ENCODE assay signal across 8 cellular contexts in the genomic region with DNA sequence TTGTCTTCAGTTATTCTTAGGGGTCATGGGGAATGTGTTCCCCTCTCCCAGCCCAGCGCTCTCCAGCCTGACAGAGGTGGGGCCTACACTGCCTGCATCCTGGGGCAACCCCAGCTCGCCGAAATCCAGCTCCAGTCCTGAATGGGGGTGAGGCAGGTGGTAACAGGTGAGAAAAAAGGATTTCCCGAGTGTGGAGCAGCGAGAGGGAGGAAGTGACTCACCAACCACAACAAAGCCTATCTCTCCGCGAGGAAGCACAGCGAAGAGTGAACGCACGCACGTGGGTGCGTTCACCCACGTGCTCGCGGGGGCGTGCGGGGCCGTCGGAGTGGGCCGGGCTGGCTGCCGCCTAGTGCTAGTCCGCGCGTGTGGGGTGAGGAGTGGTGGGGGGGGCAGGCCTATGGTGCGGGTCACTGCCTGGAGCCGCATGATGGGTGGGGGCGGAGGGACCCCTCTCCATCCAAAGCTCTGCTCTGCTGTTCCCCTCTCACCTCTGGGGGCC.
DNase-seq lines count a peak whose midpoint lies in the region; ATAC-seq and TF ChIP-seq lines count a peak whose summit lies in the region.

No MANE protein-coding gene starts in this region.

- DNase-seq in astrocyte of the cerebellum (ENCODE audit: low read depth) (no peak), kidney glomerular epithelial cell (lab: John Stamatoyannopoulos, UW) (peak; percentile 33), SKM-1 treated with dmso at 0.1 percent for 144 hours (lab: John Stamatoyannopoulos, UW; ENCODE audit: unreplicated experiment) (no peak)
- peak; percentile 45 to 60 (median 56) for DNase-seq in stimulated activated CD4-positive, alpha-beta T cell treated with anti-CD3 and anti-CD28 coated beads, TNF-alpha, amount 100 ng/mL, for 1 hour (ENCODE audit: low read depth in 3 of 3, low spot score in 1 of 3)

- ATAC-seq in GM19351 (IDR thresholded peaks at IDR 0.05; ENCODE audit: unreplicated experiment) = peak; percentile 34
- ATAC-seq in GM19467 (IDR thresholded peaks at IDR 0.05; ENCODE audit: unreplicated experiment) = no peak
- ATAC-seq in HG02610 (IDR thresholded peaks at IDR 0.05; ENCODE audit: unreplicated experiment) = no peak

- H3K9ac ChIP-seq in SU-DHL-6 (ENCODE audit: low read length) = peak overlapping the region; percentile 91

- in situ Hi-C loops in astrocyte of the cerebellum (cut with HindIII; ENCODE audit: low sequenced_read_pairs) = no loop called here

- H3F3A ChIP-seq in SU-DHL-6 (ENCODE audit: insufficient read depth) = peaks cover 50% of the 10 kb centered on the region

- no peaks in the 10 kb centered on the region for H3K9me2 ChIP-seq in SU-DHL-6 (replicated peaks; ENCODE audit: insufficient read depth, low read length)

- peak overlapping the region; percentile 96 for H3K27ac ChIP-seq in SU-DHL-6 (ENCODE audit: low read depth, low read length)

- TF ChIP-seq CTCF in SU-DHL-6 (IDR thresholded peaks at IDR 0.05; ENCODE audit: insufficient read depth, low read length, poor library complexity, severe bottlenecking) (no peak), astrocyte of the cerebellum (IDR thresholded peaks at IDR 0.05; ENCODE audit: low read depth, low read length, missing control alignments) (no peak)

- H3K27me3 ChIP-seq in SU-DHL-6 (ENCODE audit: low read length) = no peaks in the 10 kb centered on the region

- no peaks in the 10 kb centered on the region for H3K9me3 ChIP-seq in SU-DHL-6 (ENCODE audit: insufficient read depth, low read length)

- H4K20me1 ChIP-seq in SU-DHL-6 (ENCODE audit: low read depth, low read length) = no peaks in the 10 kb centered on the region

- H3K4me3 ChIP-seq in SU-DHL-6 (ENCODE audit: insufficient read depth, low read length, poor library complexity, severe bottlenecking) (peak overlapping the region; percentile 80), astrocyte of the cerebellum (ENCODE audit: low read depth, low read length) (peak overlapping the region; percentile 54)

- H3K36me3 ChIP-seq in SU-DHL-6 (ENCODE audit: low read length) = no peaks in the 10 kb centered on the region

- H3K4me2 ChIP-seq in SU-DHL-6 (ENCODE audit: low read depth, low read length, poor library complexity, severe bottlenecking) = peak overlapping the region; percentile 95

- peak overlapping the region; percentile 72 for H2AFZ ChIP-seq in SU-DHL-6 (ENCODE audit: low read depth, low read length, severe bottlenecking)

- H3K79me2 ChIP-seq in SU-DHL-6 (ENCODE audit: insufficient read depth, low read length) = peaks cover 35% of the 10 kb centered on the region

Comparison
In these comparisons a context has a peak if more than half of its experiments do, and no peak if none do; other contexts are left out.
1. DNase-seq: peak in kidney glomerular epithelial cell (single experiment) and stimulated activated CD4-positive, alpha-beta T cell treated with anti-CD3 and anti-CD28 coated beads, TNF-alpha, amount 100 ng/mL, for 1 hour (3 of 3); none in astrocyte of the cerebellum (single experiment) and SKM-1 treated with dmso at 0.1 percent for 144 hours (single experiment).